8 cellular contexts compared by ENCODE assay signal in the genomic region with DNA sequence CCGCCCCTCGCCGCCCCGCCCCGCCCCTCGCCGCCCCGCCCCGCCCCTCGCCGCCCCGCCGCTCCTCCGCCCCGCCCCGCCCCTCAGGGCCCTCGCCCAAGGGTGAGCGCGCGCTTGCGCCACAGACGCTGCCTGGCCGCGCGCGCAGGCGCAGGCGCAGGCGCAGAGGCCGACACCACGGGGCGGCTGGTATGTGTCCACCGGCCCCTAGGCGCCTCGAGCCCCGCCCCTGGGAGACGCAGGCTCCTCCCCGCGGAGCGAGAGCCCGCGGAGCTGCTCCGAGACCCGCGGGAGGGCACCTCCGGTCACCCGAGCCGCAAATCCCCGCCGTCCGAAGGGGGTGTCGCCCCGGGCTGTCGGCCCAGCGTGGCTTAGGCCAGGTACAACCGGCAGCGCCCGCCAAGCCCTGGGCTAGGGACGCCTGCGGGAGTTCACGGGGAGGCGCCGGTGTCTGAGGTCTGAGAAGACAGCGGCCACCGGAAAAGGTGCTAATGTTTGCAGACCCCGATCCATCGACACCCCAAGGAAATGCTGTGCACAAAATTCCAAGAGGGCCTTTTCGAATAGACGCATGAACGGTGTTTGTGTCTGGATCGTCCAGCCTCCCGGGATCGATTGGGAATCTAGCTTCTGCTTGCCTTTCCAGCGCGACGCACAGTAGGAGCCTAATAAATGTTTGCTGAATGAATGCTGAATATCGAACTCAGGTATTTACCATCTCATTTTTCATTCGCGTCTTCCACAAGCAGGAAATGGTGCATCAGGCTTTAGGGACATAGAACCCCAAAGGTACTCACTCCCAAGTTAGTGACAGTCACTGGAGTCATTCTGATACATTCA. TPM values are rescaled to one million over a fixed set of nuclear protein-coding genes. Genes with fewer than 3 reads are reported as not detected.
A peak's percentile ranks its signal among the peaks of the same experiment; 100 is the strongest.
DNase-seq lines count a peak whose midpoint lies in the region; ATAC-seq and TF ChIP-seq lines count a peak whose summit lies in the region.

No MANE protein-coding gene starts in this region.

- in situ Hi-C loops in GM18951 (cut with MboI; ENCODE audit: low sequenced_read_pairs, unreplicated experiment), result no loop called here

- no peaks in the 10 kb centered on the region for H3K36me3 ChIP-seq in colonic mucosa

- peak; percentile 34 for DNase-seq in AG09309 (ENCODE audit: low read depth)
- DNase-seq in NCI-H460 (ENCODE audit: extremely low read depth, low read depth), result peak; percentile 87
- DNase-seq in activated CD4-positive, alpha-beta T cell treated with anti-CD3 and anti-CD28 coated beads for 4 hours, result peak; percentile 82 to 85
- peak; percentile 86 for DNase-seq in colonic mucosa
- peak; percentile 95 for DNase-seq in left kidney (ENCODE audit: low read depth, low spot score)
- peak; percentile 79 to 83 for DNase-seq in stimulated activated CD4-positive, alpha-beta T cell treated with anti-CD3 and anti-CD28 coated beads, Interleukin-1b, Interleukin-23, amount 100 ng/mL, for 4 hours (ENCODE audit: low read depth in 2 of 2)

- H3K9ac ChIP-seq in colonic mucosa (ENCODE audit: low read depth in 2 of 2, low read length in 2 of 2), result peak overlapping the region; percentile 57 to 83

- H3K9me3 ChIP-seq in colonic mucosa, result no peaks in the 10 kb centered on the region

- TF ChIP-seq POLR2A in GM18951 (IDR thresholded peaks at IDR 0.05; ENCODE audit: extremely low read depth, insufficient read depth, insufficient read length), result peak; percentile 2

- intact Hi-C loops in colonic mucosa (cut with DNase I), result no loop called here

- H3K4me1 ChIP-seq in colonic mucosa, result no peaks in the 10 kb centered on the region

- H3K27ac ChIP-seq in colonic mucosa, result no peak overlapping the region

- H3K27me3 ChIP-seq in colonic mucosa, result no peaks in the 10 kb centered on the region

- ATAC-seq in HG03196 (IDR thresholded peaks at IDR 0.05; ENCODE audit: unreplicated experiment), result peak; percentile 76

- H3K4me3 ChIP-seq in AG09309 (ENCODE audit: control insufficient read depth, low read depth, low read length), result peak overlapping the region; percentile 58
- peak overlapping the region; percentile 53 for H3K4me3 ChIP-seq in colonic mucosa

- TF ChIP-seq CTCF in AG09309 (IDR thresholded peaks at IDR 0.05; ENCODE audit: control insufficient read depth, insufficient read depth, low read depth, low read length, missing control alignments) (no peak), colonic mucosa (IDR thresholded peaks at IDR 0.05) (no peak)

RNA-seq across cellular contexts. Expression of a gene that starts 0.5 kb away (rescaled TPM):
- total RNA-seq in NCI-H460 (2014; rRNA removed; shearing (Covaris generic)), result 33.7 and 43.4 TPM in 2 replicates
- 58.4 and 64.9 TPM in 2 replicates for polyA plus RNA-seq in NCI-H460 (2014; cell fraction: nucleus; rRNA removed)
- total RNA-seq in colonic mucosa, result 10 to 100 TPM; 16.3 to 24.0 TPM

RNA-seq across cellular contexts. Expression of a gene that starts 47.6 kb away (rescaled TPM):
- total RNA-seq in NCI-H460 (2014; rRNA removed; shearing (Covaris generic)), result 1.8 and 2.2 TPM in 2 replicates
- polyA plus RNA-seq in NCI-H460 (2014; cell fraction: nucleus; rRNA removed), result 14.5 and 17.2 TPM in 2 replicates
- total RNA-seq in colonic mucosa, result under 1 TPM in 1 of 2 donors, not detected in 1; 0.49 TPM

Comparison
In these comparisons a context has a peak if more than half of its experiments do, and no peak if none do; other contexts are left out.
1. DNase-seq: peak in every context shown above with its lines; median percentile 95 in left kidney; 87 in NCI-H460; 86 in colonic mucosa; 84 in activated CD4-positive, alpha-beta T cell treated with anti-CD3 and anti-CD28 coated beads for 4 hours; 81 in stimulated activated CD4-positive, alpha-beta T cell treated with anti-CD3 and anti-CD28 coated beads, Interleukin-1b, Interleukin-23, amount 100 ng/mL, for 4 hours; 34 in AG09309.